ENCODE assay signal across 13 cellular contexts in the genomic region with DNA sequence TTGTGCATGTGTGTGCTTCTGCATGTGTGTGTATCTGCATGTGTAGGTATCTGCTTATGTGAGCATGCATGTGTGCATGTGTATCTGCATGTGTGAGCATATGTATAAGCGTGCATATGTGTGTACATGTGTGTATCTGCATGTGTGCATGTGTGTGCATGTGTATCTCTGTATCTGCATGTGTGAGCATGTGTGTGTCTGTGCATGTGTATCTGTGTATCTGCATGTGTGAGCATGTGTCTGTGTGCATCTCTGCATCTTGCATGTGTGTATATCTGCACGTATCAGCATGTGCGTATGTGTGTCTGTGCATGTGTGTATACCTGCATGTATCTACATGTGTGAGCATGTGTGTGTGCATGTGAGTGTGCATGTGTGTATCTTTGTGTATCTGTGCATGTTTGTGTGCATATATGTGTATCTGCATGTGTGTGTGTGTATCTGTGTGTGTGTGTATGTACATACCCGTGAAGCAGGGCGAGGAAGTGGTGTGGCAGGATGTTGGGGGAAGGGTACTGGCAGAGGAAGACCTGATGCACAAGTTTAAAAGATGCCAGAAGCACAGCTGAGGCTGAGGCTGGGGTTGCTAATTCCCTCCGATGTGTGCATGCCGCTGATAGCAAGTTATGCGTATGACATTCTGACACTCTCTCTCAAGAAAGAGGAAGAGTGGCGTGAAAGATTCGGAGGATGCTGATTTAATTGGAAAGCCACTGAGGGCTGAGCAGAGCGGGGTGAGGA.
DNase-seq lines count a peak whose midpoint lies in the region; ATAC-seq, FAIRE-seq and TF ChIP-seq lines count a peak whose summit lies in the region.
"Had no signal": no experiment of that assay in that cellular context is flagged by ENCODE, and none has a peak within 500 bp of the region (broad histone marks: within the 10 kb centered on the region; RNA-seq: fewer than 3 reads in every experiment).

No MANE protein-coding gene starts in this region.

- H2AFZ ChIP-seq in H1 (ENCODE audit: low read length): no peak overlapping the region

- H3K27me3 ChIP-seq in H1 (replicated peaks in 1 of 4; ENCODE audit: control insufficient read depth in 3 of 4, extremely low read depth in 1 of 4, insufficient read depth in 3 of 4, low read length in 3 of 4): no peaks in the 10 kb centered on the region

- H3K4me1 Mint-ChIP-seq in T-cell: peaks cover 35 to 60% (median 42%) of the 10 kb centered on the region in 3 donors

- no peak overlapping the region for H3K56ac ChIP-seq in H1 (replicated peaks; ENCODE audit: insufficient read length, low read depth, low read length)

- H3K9me3 ChIP-seq in H1 (ENCODE audit: insufficient read depth in 2 of 2, low read depth in 1 of 2, low read length in 1 of 2): peaks cover 3 to 9% of the 10 kb centered on the region in 2 experiments; a peak in 2 of 4 replicates

- no peak for TF ChIP-seq RAD21 in H1 (IDR thresholded peaks at IDR 0.05 in 1 of 2, conservative IDR thresholded peaks at IDR 0.05 in 1 of 2; ENCODE audit: low read depth in 2 of 2, low read length in 2 of 2)

- H3K4ac ChIP-seq in H1 (replicated peaks; ENCODE audit: insufficient read length, low read depth, low read length): no peak overlapping the region

- H3K14ac ChIP-seq in H1 (ENCODE audit: insufficient read length): no peak overlapping the region

- H3K36me3 ChIP-seq in H1 (ENCODE audit: control insufficient read depth in 2 of 4, insufficient read depth in 4 of 4, low read length in 3 of 4): no peaks in the 10 kb centered on the region

- no peak overlapping the region for H3K9ac ChIP-seq in H1 (replicated peaks in 1 of 4; ENCODE audit: extremely low read depth in 1 of 4, low read depth in 3 of 4, low read length in 3 of 4)

- no peak overlapping the region; the same call in 1 of the 2 replicates for H2BK20ac ChIP-seq in H1 (ENCODE audit: low read length)

- peak overlapping the region; percentile 78 to 91 for H3K27ac Mint-ChIP-seq in T-cell

- no peaks in the 10 kb centered on the region for H3K79me2 ChIP-seq in H1 (ENCODE audit: control insufficient read depth in 1 of 2, insufficient read depth in 2 of 2, low read length in 2 of 2)

- no peak overlapping the region for H3K18ac ChIP-seq in H1 (ENCODE audit: extremely low read depth, low read length)

- H4K20me1 ChIP-seq in H1 (replicated peaks in 1 of 2; ENCODE audit: control insufficient read depth in 1 of 2, insufficient read depth in 2 of 2, low read length in 2 of 2): peaks cover 0 to 3% of the 10 kb centered on the region in 2 experiments

- no peak overlapping the region for H2AK5ac ChIP-seq in H1 (ENCODE audit: low read depth, low read length)

- peak; percentile 13 for DNase-seq in stimulated activated CD4-positive, alpha-beta T cell treated with anti-CD3 and anti-CD28 coated beads, Interleukin-1b, Interleukin-23, amount 100 ng/mL, for 48 hours
- no peak for DNase-seq in stimulated activated CD4-positive, alpha-beta T cell treated with anti-CD3 and anti-CD28 coated beads, Interleukin-4, amount 100 ng/mL, for 1 hour
- DNase-seq in T-cell: peak in 27 of 34 experiments; percentile 8 to 63 (median 33)
- no peak for DNase-seq in H1 (ENCODE audit: low read depth in 1 of 2, low spot score in 2 of 2)
- DNase-seq in ureter (ENCODE audit: low spot score): peak; percentile 20
- no peak for DNase-seq in inferior parietal cortex (ENCODE audit: extremely low spot score)
- DNase-seq in cortex of kidney (lab: John Stamatoyannopoulos, UW): no peak
- DNase-seq: activated CD4-positive, alpha-beta T cell treated with anti-CD3 and anti-CD28 coated beads, Interleukin-2, amount 50 U/mL, for 4 hours; amniotic stem cell; hippocampal formation; NCI-H1092; NCI-H510A treated with DMSO at 0.1 percent for 48 hours had no signal

- H3K23ac ChIP-seq in H1 (ENCODE audit: insufficient read length): no peak overlapping the region

- WGBS in H1 (ENCODE audit: extremely low coverage in 1 of 2, insufficient coverage in 1 of 2, insufficient read length in 1 of 2, insufficient replicate concordance in 2 of 2, low coverage in 1 of 2, low lambda C conversion rate in 2 of 2, missing lambda C conversion rate in 1 of 2), 2 experiments: 90% methylated on average over 11 of the region's 11 CpGs; no CpG with 5 or more reads in 1 of the 2 experiments

- no peak overlapping the region for H4K91ac ChIP-seq in H1 (replicated peaks; ENCODE audit: insufficient read length, low read length)

- no peak overlapping the region for H3K27ac ChIP-seq in H1 (ENCODE audit: low read depth, low read length)

- peaks cover 0 to 10% of the 10 kb centered on the region in 2 donors for H3K27me3 Mint-ChIP-seq in T-cell

- no peaks in the 10 kb centered on the region; a peak in 1 of 7 replicates for H3K4me1 ChIP-seq in H1 (replicated peaks in 1 of 4; ENCODE audit: control insufficient read depth in 3 of 4, insufficient read depth in 4 of 4, low read length in 3 of 4)

- H3K4me2 ChIP-seq in H1 (ENCODE audit: insufficient read depth in 1 of 2, low read depth in 2 of 2, low read length in 2 of 2): no peak overlapping the region

- POLR2A ChIA-PET in T-cell (lab: Charles Lee) (no interaction called here), H1 (lab: Charles Lee; ENCODE audit: partially characterized antibody) (no interaction called here)

- no peak overlapping the region for H2BK5ac ChIP-seq in H1 (ENCODE audit: low read depth, low read length)

- H3K36me3 Mint-ChIP-seq in T-cell: no peaks in the 10 kb centered on the region

- no peak overlapping the region for H4K8ac ChIP-seq in H1 (ENCODE audit: extremely low read depth, insufficient read depth, low read length)

- H4K5ac ChIP-seq in H1 (ENCODE audit: insufficient read length, low read depth, low read length): no peak overlapping the region

- TF ChIP-seq CTCF in H1 (IDR thresholded peaks at IDR 0.05; ENCODE audit: control extremely low read depth in 1 of 3, insufficient read depth in 1 of 3, low read depth in 1 of 3, low read length in 3 of 3): no peak

- TF ChIP-seq POLR2A in H1 (IDR thresholded peaks at IDR 0.05; ENCODE audit: control extremely low read depth in 1 of 2, low read depth in 2 of 2, low read length in 2 of 2): no peak

- 0 out of 2 replicates have a peak, but pooled peaks cover 5% of the 10 kb centered on the region for H3K23me2 ChIP-seq in H1 (ENCODE audit: low read depth, low read length)

- CTCF ChIA-PET in T-cell (lab: Charles Lee): no interaction called here
- CTCF ChIA-PET in H1 (lab: Charles Lee; ENCODE audit: partially characterized antibody): interaction anchor here (1.0 to 1.3 kb wide), 2 partner anchors 25 to 50 kb away, joined by 3 read pairs; no protein-coding TSS in a partner anchor

- H2BK120ac ChIP-seq in H1 (replicated peaks; ENCODE audit: low read depth, low read length): no peak overlapping the region

- H3K79me1 ChIP-seq in H1 (ENCODE audit: low read depth, low read length): peaks cover 3% of the 10 kb centered on the region; the same call in 1 of the 2 replicates

- peaks cover 0 to 4% (median 0%) of the 10 kb centered on the region in 3 donors for H3K9me3 Mint-ChIP-seq in T-cell

- no peak for FAIRE-seq in H1 (lab: Jason Lieb, UNC)
- FAIRE-seq: G401.6 had no signal

- no peak overlapping the region for H3K4me3 ChIP-seq in H1 (ENCODE audit: extremely low read depth in 1 of 4, insufficient read depth in 2 of 4, low read depth in 3 of 4, low read length in 4 of 4)

- H2BK12ac ChIP-seq in H1 (ENCODE audit: low read depth, low read length): peak overlapping the region; percentile 13; the same call in 1 of the 2 replicates

- TF ChIP-seq EP300 in H1 (IDR thresholded peaks at IDR 0.05; ENCODE audit: borderline replicate concordance in 1 of 2, low read depth in 2 of 2, low read length in 2 of 2): no peak

- ATAC-seq in T-cell (replicated peaks in 1 of 4): peak; percentile 69 to 77 (median 74)

- H3K4me3 Mint-ChIP-seq in T-cell: peak overlapping the region; percentile 21 to 74 (median 68)

- no peak overlapping the region for H2BK15ac ChIP-seq in H1 (ENCODE audit: low read length)

TF ChIP-seq in H1, 55 proteins besides CTCF, POLR2A, EP300 and RAD21:
- TF ChIP-seq SIN3A (conservative IDR thresholded peaks at IDR 0.05 in 1 of 2, IDR thresholded peaks at IDR 0.05 in 1 of 2; ENCODE audit: low read depth in 1 of 2, low read length in 2 of 2): no peak
- no peak for TF ChIP-seq TCF12 (IDR thresholded peaks at IDR 0.05; ENCODE audit: low read depth, low read length)
- TF ChIP-seq FOSL1 (IDR thresholded peaks at IDR 0.05; ENCODE audit: insufficient read depth, low read depth, low read length): no peak
- no peak for TF ChIP-seq ZNF274 (IDR thresholded peaks at IDR 0.05; ENCODE audit: borderline replicate concordance, extremely low read depth, low read length)
- TF ChIP-seq CBX5 (IDR thresholded peaks at IDR 0.05; ENCODE audit: low read depth, low read length): no peak
- no peak for TF ChIP-seq HDAC2 (IDR thresholded peaks at IDR 0.05; ENCODE audit: borderline replicate concordance in 1 of 2, low read depth in 2 of 2, low read length in 2 of 2)
- TF ChIP-seq GABPA (IDR thresholded peaks at IDR 0.05; ENCODE audit: borderline replicate concordance, insufficient read depth, low read length): no peak
- TF ChIP-seq CEBPB (IDR thresholded peaks at IDR 0.05; ENCODE audit: low read depth, low read length): no peak
- no peak for TF ChIP-seq SIX5 (IDR thresholded peaks at IDR 0.05; ENCODE audit: low read depth, low read length)
- no peak for TF ChIP-seq KDM5A (IDR thresholded peaks at IDR 0.05; ENCODE audit: low read length)
- TF ChIP-seq EZH2 (IDR thresholded peaks at IDR 0.05; ENCODE audit: low read depth, low read length, severe bottlenecking): no peak
- no peak for TF ChIP-seq GTF2F1 (IDR thresholded peaks at IDR 0.05; ENCODE audit: borderline replicate concordance, low read depth, low read length)
- no peak for TF ChIP-seq JUND (IDR thresholded peaks at IDR 0.05; ENCODE audit: low read length)
- no peak for TF ChIP-seq BRCA1 (IDR thresholded peaks at IDR 0.05; ENCODE audit: low read depth, low read length)

Comparison
In these comparisons a context has a peak if more than half of its experiments do, and no peak if none do; other contexts are left out.
1. DNase-seq: peak in stimulated activated CD4-positive, alpha-beta T cell treated with anti-CD3 and anti-CD28 coated beads, Interleukin-1b, Interleukin-23, amount 100 ng/mL, for 48 hours (single experiment), T-cell (27 of 34) and ureter (single experiment); none in stimulated activated CD4-positive, alpha-beta T cell treated with anti-CD3 and anti-CD28 coated beads, Interleukin-4, amount 100 ng/mL, for 1 hour (single experiment), H1 (0 of 2), inferior parietal cortex (single experiment) and cortex of kidney (single experiment).